1 cellular context compared by ENCODE assay signal in the genomic region with DNA sequence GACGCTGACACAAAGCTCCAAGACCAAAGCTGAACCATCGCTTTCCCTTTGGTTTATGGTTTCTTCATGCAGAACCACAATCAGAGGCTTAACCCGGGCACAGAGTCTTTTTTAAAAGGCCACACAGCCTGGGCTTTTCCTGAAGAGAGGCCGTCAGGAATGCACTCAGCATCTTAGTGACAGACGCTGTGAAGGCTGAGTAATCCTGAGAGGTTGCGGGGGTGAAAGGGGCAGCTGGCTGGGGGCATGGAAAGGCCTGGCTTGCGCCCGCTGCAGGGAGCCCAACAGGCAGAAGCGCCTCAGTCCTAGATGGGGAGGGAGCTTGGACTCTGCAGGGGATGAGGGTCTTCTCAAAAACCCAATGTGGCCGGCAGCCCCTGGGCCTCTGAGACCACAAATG.
TF ChIP-seq lines count a peak whose summit lies in the region.

No MANE protein-coding gene starts in this region.

TF ChIP-seq in SK-N-SH treated with all-trans-retinoic acid at 6 μM for 48 hours, 23 proteins besides CTCF, POLR2A, EP300 and RAD21 (continued from another document):
- TF ChIP-seq POU6F1 (CRISPR knock-in tag; IDR thresholded peaks at IDR 0.05; ENCODE audit: borderline replicate concordance, low read depth) = no peak
